In genomic region chr19:570814-571126, GRCh38 we compare ENCODE assay signal across 7 cellular contexts. TPM values are rescaled to one million over a fixed set of nuclear protein-coding genes. Genes with fewer than 3 reads are reported as not detected.
DNase-seq lines count a peak whose midpoint lies in the region; TF ChIP-seq lines count a peak whose summit lies in the region.
"Not testable (repeated sequence)": the region's sequence is repeated elsewhere in the genome, so short reads cannot be mapped to it uniquely, and the experiment has no call there.
"Had no signal": no experiment of that assay in that cellular context is flagged by ENCODE, and none has a peak within 500 bp of the region (broad histone marks: within the 10 kb centered on the region; RNA-seq: fewer than 3 reads in every experiment).

No MANE protein-coding gene starts in this region.

- WGBS in liver: 24% methylated on average over 19 of the region's 19 CpGs
- WGBS in sigmoid colon, 2 donors: 6 to 9% methylated on average over 19 of the region's 19 CpGs

- H3K27ac Mint-ChIP-seq in activated T-helper 1 cell treated with anti-CD3 and anti-CD28 coated beads, Interleukin-12 subunit alpha, Interleukin-12 subunit beta, Interleukin-2, Interleukin-4 antibody, amounts not matched to agents 30 ng/mL and 10 ng/mL and 1 ng/mL, durations not matched to agents 14 hours and 24 hours and 36 hours: peak overlapping the region; percentile 99
- peak overlapping the region; percentile 88 for H3K27ac Mint-ChIP-seq in endothelial cell (ENCODE audit: unreplicated experiment)

- not testable (repeated sequence) for TF ChIP-seq POLR2A in NB4 (IDR thresholded peaks at IDR 0.05; ENCODE audit: extremely low read depth, insufficient read length); sigmoid colon (IDR thresholded peaks at IDR 0.05)

- not testable (repeated sequence) for H3K9me3 Mint-ChIP-seq in activated T-helper 1 cell treated with anti-CD3 and anti-CD28 coated beads, Interleukin-12 subunit alpha, Interleukin-12 subunit beta, Interleukin-2, Interleukin-4 antibody, amounts not matched to agents 30 ng/mL and 10 ng/mL and 1 ng/mL, durations not matched to agents 14 hours and 24 hours and 36 hours; endothelial cell (ENCODE audit: unreplicated experiment)

- not testable (repeated sequence) for TF ChIP-seq CTCF in C4-2B (conservative IDR thresholded peaks at IDR 0.05); NB4 (IDR thresholded peaks at IDR 0.05; ENCODE audit: low read depth, low read length); endothelial cell (IDR thresholded peaks at IDR 0.05; ENCODE audit: unreplicated experiment); liver (IDR thresholded peaks at IDR 0.05; ENCODE audit: low read depth, low read length, missing input control); sigmoid colon (IDR thresholded peaks at IDR 0.05)

- H3K4me3 Mint-ChIP-seq in activated T-helper 1 cell treated with anti-CD3 and anti-CD28 coated beads, Interleukin-12 subunit alpha, Interleukin-12 subunit beta, Interleukin-2, Interleukin-4 antibody, amounts not matched to agents 30 ng/mL and 10 ng/mL and 1 ng/mL, durations not matched to agents 14 hours and 24 hours and 36 hours: peak overlapping the region; percentile 88
- H3K4me3 Mint-ChIP-seq in endothelial cell (ENCODE audit: unreplicated experiment): peak overlapping the region; percentile 91

- peak overlapping the region; percentile 95 for H3K27ac ChIP-seq in C4-2B
- peak overlapping the region; percentile 78 to 84 for H3K27ac ChIP-seq in liver (ENCODE audit: low read depth in 1 of 2, low read length in 2 of 2)
- peak overlapping the region; percentile 96 to 98 (median 97) for H3K27ac ChIP-seq in sigmoid colon

- H3K36me3 Mint-ChIP-seq in activated T-helper 1 cell treated with anti-CD3 and anti-CD28 coated beads, Interleukin-12 subunit alpha, Interleukin-12 subunit beta, Interleukin-2, Interleukin-4 antibody, amounts not matched to agents 30 ng/mL and 10 ng/mL and 1 ng/mL, durations not matched to agents 14 hours and 24 hours and 36 hours (ENCODE audit: low read depth): not testable (repeated sequence)
- peaks cover 15% of the 10 kb centered on the region for H3K36me3 Mint-ChIP-seq in endothelial cell (ENCODE audit: low read depth, unreplicated experiment)

- not testable (repeated sequence) for DNase-seq in NB4 (ENCODE audit: low read depth); activated T-helper 1 cell treated with anti-CD3 and anti-CD28 coated beads, Interleukin-12 subunit alpha, Interleukin-12 subunit beta, Interleukin-2, Interleukin-4 antibody, amounts not matched to agents 30 ng/mL and 10 ng/mL and 1 ng/mL, durations not matched to agents 14 hours and 24 hours and 36 hours (ENCODE audit: low spot score); endothelial cell (ENCODE audit: low spot score); sigmoid colon

- peaks cover 25% of the 10 kb centered on the region for H3K4me1 Mint-ChIP-seq in activated T-helper 1 cell treated with anti-CD3 and anti-CD28 coated beads, Interleukin-12 subunit alpha, Interleukin-12 subunit beta, Interleukin-2, Interleukin-4 antibody, amounts not matched to agents 30 ng/mL and 10 ng/mL and 1 ng/mL, durations not matched to agents 14 hours and 24 hours and 36 hours (ENCODE audit: low read depth)
- peaks cover 20% of the 10 kb centered on the region for H3K4me1 Mint-ChIP-seq in endothelial cell (ENCODE audit: unreplicated experiment)

- not testable (repeated sequence) for H3K27me3 Mint-ChIP-seq in activated T-helper 1 cell treated with anti-CD3 and anti-CD28 coated beads, Interleukin-12 subunit alpha, Interleukin-12 subunit beta, Interleukin-2, Interleukin-4 antibody, amounts not matched to agents 30 ng/mL and 10 ng/mL and 1 ng/mL, durations not matched to agents 14 hours and 24 hours and 36 hours (ENCODE audit: insufficient read depth); endothelial cell (ENCODE audit: unreplicated experiment)

- TF ChIP-seq RAD21 in liver (IDR thresholded peaks at IDR 0.05): not testable (repeated sequence)

- intact Hi-C loops in activated T-helper 1 cell treated with anti-CD3 and anti-CD28 coated beads, Interleukin-12 subunit alpha, Interleukin-12 subunit beta, Interleukin-2, Interleukin-4 antibody, amounts not matched to agents 30 ng/mL and 10 ng/mL and 1 ng/mL, durations not matched to agents 14 hours and 24 hours and 36 hours (cut with micrococcal nuclease): not testable (repeated sequence)
- intact Hi-C loops in sigmoid colon (cut with DNase I): loop anchor here (10.0 kb wide), 1 partner anchor 694 kb away; the partner anchor contains the start of gene CIRBP

- H3K9ac ChIP-seq in liver (ENCODE audit: low read depth in 1 of 2, low read length in 2 of 2): not testable (repeated sequence)

- peak overlapping the region; percentile 74 for H3K4me3 ChIP-seq in NB4 (ENCODE audit: low read depth, low read length)
- H3K4me3 ChIP-seq in liver (ENCODE audit: low read depth in 1 of 3, low read length in 3 of 3): peak overlapping the region in 2 of 3 donors; percentile 52 to 71
- H3K4me3 ChIP-seq in sigmoid colon: peak overlapping the region; percentile 40 to 100 (median 99)

- not testable (repeated sequence) for H3K9me3 ChIP-seq in liver (ENCODE audit: control insufficient read depth in 4 of 4, low read length in 3 of 4); sigmoid colon

- TF ChIP-seq EP300 in sigmoid colon (IDR thresholded peaks at IDR 0.05): not testable (repeated sequence)

- H3K27me3 ChIP-seq in liver (ENCODE audit: control insufficient read depth in 4 of 4, insufficient read depth in 4 of 4, low read length in 3 of 4); sigmoid colon: not testable (repeated sequence)

- peaks cover 18 to 32% (median 27%) of the 10 kb centered on the region in 4 donors for H3K4me1 ChIP-seq in liver (ENCODE audit: control insufficient read depth in 4 of 4, insufficient read depth in 4 of 4, low read length in 3 of 4)
- peaks cover 0 to 59% (median 47%) of the 10 kb centered on the region in 4 donors for H3K4me1 ChIP-seq in sigmoid colon

- not testable (repeated sequence) for H3K36me3 ChIP-seq in liver (ENCODE audit: control insufficient read depth in 4 of 4, insufficient read depth in 3 of 4, low read depth in 1 of 4, low read length in 3 of 4); sigmoid colon

RNA-seq across cellular contexts. Expression of gene BSG, which starts 1.6 kb away (rescaled TPM):
- total RNA-seq in activated T-helper 1 cell treated with anti-CD3 and anti-CD28 coated beads, Interleukin-12 subunit alpha, Interleukin-12 subunit beta, Interleukin-2, Interleukin-4 antibody, amounts not matched to agents 30 ng/mL and 10 ng/mL and 1 ng/mL, durations not matched to agents 14 hours and 24 hours and 36 hours: 307 and 308 TPM in 2 replicates
- 353 TPM for total RNA-seq in endothelial cell (ENCODE audit: unreplicated experiment)
- total RNA-seq in liver: 100 to 1,000 TPM in 1 of 2 donors, 10 to 100 TPM in 1; 80.4 to 367 TPM
- 100 to 1,000 TPM; 146 to 152 TPM for polyA plus RNA-seq in liver
- 100 to 1,000 TPM; 423 to 500 (median 482) TPM for total RNA-seq in sigmoid colon
- polyA plus RNA-seq in sigmoid colon: 100 to 1,000 TPM; 218 to 715 (median 309) TPM

RNA-seq across cellular contexts. Expression of gene HCN2, which starts 18.9 kb away (rescaled TPM):
- total RNA-seq in activated T-helper 1 cell treated with anti-CD3 and anti-CD28 coated beads, Interleukin-12 subunit alpha, Interleukin-12 subunit beta, Interleukin-2, Interleukin-4 antibody, amounts not matched to agents 30 ng/mL and 10 ng/mL and 1 ng/mL, durations not matched to agents 14 hours and 24 hours and 36 hours: 1.1 and 1.2 TPM in 2 replicates
- total RNA-seq in endothelial cell (ENCODE audit: unreplicated experiment): 0.28 TPM
- under 1 TPM; 0.05 to 0.17 TPM for total RNA-seq in liver
- polyA plus RNA-seq in liver: under 1 TPM in 1 of 2 donors, not detected in 1; 0.13 TPM
- under 1 TPM in 3 of 4 donors, not detected in 1; 0.36 to 0.55 (median 0.54) TPM for total RNA-seq in sigmoid colon
- under 1 TPM in 2 of 3 donors, not detected in 1; 0.23 to 0.39 TPM for polyA plus RNA-seq in sigmoid colon

RNA-seq across cellular contexts. Expression of gene GZMM, which starts 26.9 kb away (rescaled TPM):
- total RNA-seq in activated T-helper 1 cell treated with anti-CD3 and anti-CD28 coated beads, Interleukin-12 subunit alpha, Interleukin-12 subunit beta, Interleukin-2, Interleukin-4 antibody, amounts not matched to agents 30 ng/mL and 10 ng/mL and 1 ng/mL, durations not matched to agents 14 hours and 24 hours and 36 hours: 52.7 and 55.6 TPM in 2 replicates
- total RNA-seq in endothelial cell (ENCODE audit: unreplicated experiment): not detected
- 1 to 10 TPM; 1.0 to 1.1 TPM for total RNA-seq in liver
- polyA plus RNA-seq in liver: 1 to 10 TPM in 1 of 2 donors, under 1 TPM in 1; 0.28 to 1.3 TPM
- under 1 TPM in 1 of 4 donors, not detected in 3; 0.49 TPM for total RNA-seq in sigmoid colon
- 10 to 100 TPM in 1 of 3 donors, not detected in 2; 11.2 TPM for polyA plus RNA-seq in sigmoid colon
- total RNA-seq: cerebellum had no signal

RNA-seq across cellular contexts. Expression of gene CDC34, which starts 39.2 kb away (rescaled TPM):
- 56.6 and 58.2 TPM in 2 replicates for total RNA-seq in activated T-helper 1 cell treated with anti-CD3 and anti-CD28 coated beads, Interleukin-12 subunit alpha, Interleukin-12 subunit beta, Interleukin-2, Interleukin-4 antibody, amounts not matched to agents 30 ng/mL and 10 ng/mL and 1 ng/mL, durations not matched to agents 14 hours and 24 hours and 36 hours
- total RNA-seq in endothelial cell (ENCODE audit: unreplicated experiment) (126 TPM), liver (10 to 100 TPM; 29.6 to 83.8 TPM), sigmoid colon (100 to 1,000 TPM in 2 of 4 donors, 10 to 100 TPM in 2; 74.9 to 152 (median 95.1) TPM)
- polyA plus RNA-seq in liver (10 to 100 TPM; 19.2 to 53.9 TPM), sigmoid colon (100 to 1,000 TPM in 1 of 3 donors, 10 to 100 TPM in 2; 79.2 to 110 (median 96.7) TPM)

Comparison
In these comparisons a context has a peak if more than half of its experiments do, and no peak if none do; other contexts are left out.
1. RNA of gene GZMM, which starts 26.9 kb away (total RNA-seq): 52.7 to 55.6 TPM in activated T-helper 1 cell treated with anti-CD3 and anti-CD28 coated beads, Interleukin-12 subunit alpha, Interleukin-12 subunit beta, Interleukin-2, Interleukin-4 antibody, amounts not matched to agents 30 ng/mL and 10 ng/mL and 1 ng/mL, durations not matched to agents 14 hours and 24 hours and 36 hours; 1.0 to 1.1 TPM in liver, not detected in endothelial cell (single experiment) and 0.49 TPM in sigmoid colon; every median in the first group is over 10 times any median in the second.
2. Peak in every context shown above with its lines, with median percentiles within 50 percentile points of each other: H3K27ac ChIP-seq and H3K4me3 ChIP-seq.